17 cellular contexts compared by ENCODE assay signal in genomic region chr11:127412722-127413121, GRCh38.
"Had no signal": no experiment of that assay in that cellular context is flagged by ENCODE, and none has a peak within 500 bp of the region (broad histone marks: within the 10 kb centered on the region; RNA-seq: fewer than 3 reads in every experiment).

No MANE protein-coding gene starts in this region.

- H3K27me3 Mint-ChIP-seq: activated CD4-positive, alpha-beta memory T cell treated with anti-CD3 and anti-CD28 coated beads, Interleukin-2, amount 10 ng/mL, durations not matched to agents 7 days and 5 days; activated naive CD8-positive, alpha-beta T cell; naive thymus-derived CD4-positive, alpha-beta T cell had no signal

- ATAC-seq: left lung; naive thymus-derived CD4-positive, alpha-beta T cell had no signal

- H3K27ac Mint-ChIP-seq: activated CD4-positive, alpha-beta memory T cell treated with anti-CD3 and anti-CD28 coated beads, Interleukin-2, amount 10 ng/mL, durations not matched to agents 7 days and 5 days; activated naive CD8-positive, alpha-beta T cell; naive thymus-derived CD4-positive, alpha-beta T cell had no signal

- H3K4me3 Mint-ChIP-seq: activated CD4-positive, alpha-beta memory T cell treated with anti-CD3 and anti-CD28 coated beads, Interleukin-2, amount 10 ng/mL, durations not matched to agents 7 days and 5 days; activated naive CD8-positive, alpha-beta T cell; naive thymus-derived CD4-positive, alpha-beta T cell had no signal

- H3K36me3 Mint-ChIP-seq: activated naive CD8-positive, alpha-beta T cell had no signal

- DNase-seq: activated CD4-positive, alpha-beta memory T cell treated with anti-CD3 and anti-CD28 coated beads, Interleukin-2, amount 10 ng/mL, durations not matched to agents 7 days and 5 days; activated CD4-positive, alpha-beta T cell treated with anti-CD3 and anti-CD28 coated beads for 4 hours; activated CD8-positive, alpha-beta memory T cell treated with anti-CD3 and anti-CD28 coated beads, Interleukin-2, amount 50 U/mL, for 4 hours; activated effector memory CD4-positive, alpha-beta T cell treated with anti-CD3 and anti-CD28 coated beads, Interleukin-2, amount 50 U/mL, for 16 hours; activated T-cell treated with anti-CD3 and anti-CD28 coated beads, Interleukin-2, amount 50 U/mL, for 48 hours; amniotic stem cell; caudate nucleus; colonic mucosa; left lung; naive thymus-derived CD4-positive, alpha-beta T cell; nucleus accumbens; stimulated activated CD4-positive, alpha-beta T cell treated with anti-CD3 and anti-CD28 coated beads, Interleukin-15, amount 100 ng/mL, for 24 hours; stimulated activated CD4-positive, alpha-beta T cell treated with anti-CD3 and anti-CD28 coated beads, Interleukin-4, amount 100 ng/mL, for 1 hour; stimulated activated naive CD4-positive, alpha-beta T cell; tibial artery; WERI-Rb-1 had no signal

- H3K4me1 Mint-ChIP-seq: activated CD4-positive, alpha-beta memory T cell treated with anti-CD3 and anti-CD28 coated beads, Interleukin-2, amount 10 ng/mL, durations not matched to agents 7 days and 5 days; naive thymus-derived CD4-positive, alpha-beta T cell had no signal
